8 cellular contexts compared by ENCODE assay signal in the genomic region with DNA sequence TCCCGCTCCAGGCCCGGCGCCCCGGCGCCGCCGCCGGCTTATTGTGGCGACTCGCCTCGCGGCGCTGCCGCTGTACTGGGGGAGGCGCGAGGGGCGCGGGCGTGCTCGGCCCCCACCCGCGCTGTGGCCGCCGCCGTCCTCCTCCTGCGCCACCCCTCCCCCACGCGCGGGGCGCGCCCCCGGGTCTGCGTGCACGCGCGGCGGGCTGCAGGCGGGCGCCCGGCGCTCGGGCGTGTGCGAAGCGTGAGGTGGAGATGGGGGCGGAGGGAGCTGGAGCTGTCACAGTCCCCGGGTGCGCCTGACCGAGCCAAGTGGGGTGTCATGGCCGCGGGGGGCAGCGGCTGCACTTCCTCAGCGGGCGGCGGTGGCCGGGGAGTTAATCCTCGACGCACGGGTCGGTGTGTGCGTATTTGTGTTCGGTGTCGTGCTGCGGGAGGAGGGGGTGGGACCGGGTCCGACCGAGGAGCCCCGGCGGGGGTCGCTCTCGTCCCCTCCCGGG. TPM values are rescaled to one million over a fixed set of nuclear protein-coding genes. Genes with fewer than 3 reads are reported as not detected.
DNase-seq lines count a peak whose midpoint lies in the region; ATAC-seq and TF ChIP-seq lines count a peak whose summit lies in the region.

No MANE protein-coding gene starts in this region.

- H3K27me3 Mint-ChIP-seq in activated naive CD8-positive, alpha-beta T cell treated with anti-CD3 and anti-CD28 coated beads for 36 hours: no peaks in the 10 kb centered on the region

- 0% methylated on average over 13 of the region's 72 CpGs; no CpG with 5 or more reads in 1 of the 2 donors for WGBS in thyroid gland, 2 donors

- H3K27ac Mint-ChIP-seq in activated naive CD8-positive, alpha-beta T cell treated with anti-CD3 and anti-CD28 coated beads for 36 hours: peak overlapping the region; percentile 86

- peak overlapping the region; percentile 78 for H2AFZ ChIP-seq in parathyroid adenoma

- peak; percentile 69 for DNase-seq in ELF-1 (ENCODE audit: low read depth, low spot score)
- peak; percentile 52 for DNase-seq in Jurkat, Clone E6-1 (ENCODE audit: low read depth, low spot score)
- DNase-seq in SKM-1 (lab: John Stamatoyannopoulos, UW; ENCODE audit: unreplicated experiment): peak; percentile 52
- peak; percentile 92 for DNase-seq in activated naive CD8-positive, alpha-beta T cell treated with anti-CD3 and anti-CD28 coated beads for 36 hours
- DNase-seq in cardiac muscle cell (ENCODE audit: low read depth in 1 of 2, low spot score in 1 of 2): peak; percentile 77 to 90
- peak; percentile 85 to 86 for DNase-seq in thyroid gland

- TF ChIP-seq POLR2A in thyroid gland (IDR thresholded peaks at IDR 0.05): peak in 1 of 2 donors; percentile 62

- H3K27me3 ChIP-seq in cardiac muscle cell (no peaks in the 10 kb centered on the region), parathyroid adenoma (ENCODE audit: control insufficient read depth, insufficient read depth, low read length) (no peaks in the 10 kb centered on the region), thyroid gland (no peaks in the 10 kb centered on the region)

- H3K9me3 Mint-ChIP-seq in activated naive CD8-positive, alpha-beta T cell treated with anti-CD3 and anti-CD28 coated beads for 36 hours: no peaks in the 10 kb centered on the region

- intact Hi-C loops in thyroid gland (cut with DNase I): no loop called here

- no peaks in the 10 kb centered on the region for H3K9me3 ChIP-seq in cardiac muscle cell (ENCODE audit: low read depth)
- no peaks in the 10 kb centered on the region for H3K9me3 ChIP-seq in parathyroid adenoma (ENCODE audit: control insufficient read depth, low read length)
- H3K9me3 ChIP-seq in thyroid gland: no peaks in the 10 kb centered on the region

- H3K79me2 ChIP-seq in parathyroid adenoma: peaks cover 22% of the 10 kb centered on the region

- peak overlapping the region; percentile 73 for H3K4me3 ChIP-seq in Jurkat, Clone E6-1 (ENCODE audit: low read length)
- H3K4me3 ChIP-seq in cardiac muscle cell (peak overlapping the region; percentile 85), parathyroid adenoma (ENCODE audit: low read depth, low read length) (peak overlapping the region; percentile 82), thyroid gland (replicated peaks in 1 of 3) (peak overlapping the region; percentile 80 to 87 (median 84))

- H3K9ac ChIP-seq in parathyroid adenoma: no peak overlapping the region

- peaks cover 21% of the 10 kb centered on the region for H3K4me1 ChIP-seq in cardiac muscle cell (ENCODE audit: low read depth)
- peaks cover 13% of the 10 kb centered on the region for H3K4me1 ChIP-seq in parathyroid adenoma
- peaks cover 35% of the 10 kb centered on the region in 2 donors for H3K4me1 ChIP-seq in thyroid gland

- ATAC-seq in GM21619 (IDR thresholded peaks at IDR 0.05; ENCODE audit: unreplicated experiment): peak; percentile 56

- peaks cover 52% of the 10 kb centered on the region for H3K4me1 Mint-ChIP-seq in activated naive CD8-positive, alpha-beta T cell treated with anti-CD3 and anti-CD28 coated beads for 36 hours

- no peak for TF ChIP-seq CTCF in cardiac muscle cell (IDR thresholded peaks at IDR 0.05; ENCODE audit: low read depth, low read length)
- TF ChIP-seq CTCF in parathyroid adenoma (IDR thresholded peaks at IDR 0.05): no peak
- TF ChIP-seq CTCF in thyroid gland (IDR thresholded peaks at IDR 0.05): no peak

- peak overlapping the region; percentile 95 for H3K27ac ChIP-seq in cardiac muscle cell
- peak overlapping the region; percentile 67 for H3K27ac ChIP-seq in parathyroid adenoma
- H3K27ac ChIP-seq in thyroid gland: peak overlapping the region; percentile 84 to 92 (median 90)

- H3K36me3 Mint-ChIP-seq in activated naive CD8-positive, alpha-beta T cell treated with anti-CD3 and anti-CD28 coated beads for 36 hours: peaks cover 27% of the 10 kb centered on the region

- H3K4me2 ChIP-seq in parathyroid adenoma (ENCODE audit: low read length): peak overlapping the region; percentile 88

- peak overlapping the region; percentile 92 for H3K4me3 Mint-ChIP-seq in activated naive CD8-positive, alpha-beta T cell treated with anti-CD3 and anti-CD28 coated beads for 36 hours

- no peaks in the 10 kb centered on the region for H3K36me3 ChIP-seq in cardiac muscle cell
- no peaks in the 10 kb centered on the region for H3K36me3 ChIP-seq in parathyroid adenoma (ENCODE audit: control insufficient read depth, insufficient read depth, low read length)
- H3K36me3 ChIP-seq in thyroid gland: no peaks in the 10 kb centered on the region

RNA-seq across cellular contexts. Expression of gene LCOR, which starts 0.7 kb away (rescaled TPM):
- polyA plus RNA-seq in Jurkat, Clone E6-1 (2012; ENCODE audit: insufficient read depth, insufficient read length): 16.2 TPM
- total RNA-seq in activated naive CD8-positive, alpha-beta T cell treated with anti-CD3 and anti-CD28 coated beads for 36 hours: 10 to 100 TPM; 25.9 to 27.6 TPM
- total RNA-seq in cardiac muscle cell (9.9 and 22.2 TPM in 2 replicates), thyroid gland (10 to 100 TPM; 29.1 to 60.9 (median 42.4) TPM)
- 13.7 and 21.7 TPM in 2 replicates for polyA plus RNA-seq in cardiac muscle cell

Comparison
In these comparisons a context has a peak if more than half of its experiments do, and no peak if none do; other contexts are left out.
1. Peak in every context shown above with its lines: DNase-seq, ATAC-seq, H3K4me3 ChIP-seq and H3K27ac ChIP-seq.